Comparison of ENCODE assay signal across 8 cellular contexts in the genomic region with DNA sequence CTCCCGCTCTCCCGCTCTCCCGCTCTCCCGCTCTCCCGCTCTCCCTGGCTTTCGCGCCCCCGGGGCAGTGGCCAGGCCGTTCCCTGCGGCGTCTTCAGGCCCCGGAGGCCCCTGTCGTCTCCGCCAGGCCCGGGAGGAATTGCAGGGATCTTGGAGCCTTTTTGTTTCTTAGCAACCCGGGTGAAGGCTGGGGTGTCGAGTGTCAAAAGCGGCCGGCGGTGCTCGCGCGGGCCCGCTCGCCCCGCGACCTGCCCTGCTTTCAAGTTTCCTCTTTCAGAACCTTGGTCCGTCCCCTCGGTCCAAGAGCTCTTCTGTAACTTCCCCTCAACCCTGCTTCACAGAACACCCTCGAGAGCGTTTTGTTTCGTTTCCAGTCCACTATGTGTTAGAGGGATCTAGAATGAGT. TPM values are rescaled to one million over a fixed set of nuclear protein-coding genes. Genes with fewer than 3 reads are reported as not detected.
DNase-seq lines count a peak whose midpoint lies in the region; ATAC-seq and TF ChIP-seq lines count a peak whose summit lies in the region.

No MANE protein-coding gene starts in this region.

- H3K9me3 Mint-ChIP-seq in activated T-cell treated with anti-CD3 and anti-CD28 coated beads, Interleukin-2, amount 50 U/mL, for 24 hours: no peaks in the 10 kb centered on the region

- H3K9me3 ChIP-seq in esophagus squamous epithelium (no peaks in the 10 kb centered on the region), mucosa of stomach (ENCODE audit: control insufficient read depth, low read length) (no peaks in the 10 kb centered on the region)

- H3K9ac ChIP-seq in mucosa of stomach (ENCODE audit: low read length): peak overlapping the region; percentile 88

- H3K27me3 ChIP-seq in esophagus squamous epithelium: no peaks in the 10 kb centered on the region
- H3K27me3 ChIP-seq in mucosa of stomach (ENCODE audit: control insufficient read depth, insufficient read depth, low read length): no peaks in the 10 kb centered on the region

- intact Hi-C loops in esophagus squamous epithelium (cut with DNase I): loop anchor here (5.0 to 10.0 kb wide), 2 partner anchors 76 to 148 kb away; partner anchors contain the start of genes RNF125 and TRAPPC8

- H3K4me1 ChIP-seq in esophagus squamous epithelium: peaks cover 5 to 56% (median 20%) of the 10 kb centered on the region in 3 donors
- H3K4me1 ChIP-seq in mucosa of stomach (ENCODE audit: control insufficient read depth, insufficient read depth, low read length): peaks cover 4% of the 10 kb centered on the region

- ATAC-seq in GM18873 (IDR thresholded peaks at IDR 0.05; ENCODE audit: low FRiP score, unreplicated experiment): peak; percentile 36
- peak; percentile 39 for ATAC-seq in HG03135 (IDR thresholded peaks at IDR 0.05; ENCODE audit: unreplicated experiment)

- H3K4me3 Mint-ChIP-seq in activated T-cell treated with anti-CD3 and anti-CD28 coated beads, Interleukin-2, amount 50 U/mL, for 24 hours: peak overlapping the region; percentile 99

- WGBS in esophagus squamous epithelium, 2 donors: 0 to 1% methylated on average over 2 to 30 of the region's 32 CpGs

- H3K36me3 ChIP-seq in esophagus squamous epithelium (peaks cover 0 to 16% (median 0%) of the 10 kb centered on the region in 3 donors), mucosa of stomach (ENCODE audit: control insufficient read depth, insufficient read depth, low read length) (no peaks in the 10 kb centered on the region)

- H3K27me3 Mint-ChIP-seq in activated T-cell treated with anti-CD3 and anti-CD28 coated beads, Interleukin-2, amount 50 U/mL, for 24 hours: no peaks in the 10 kb centered on the region

- H3K27ac ChIP-seq in esophagus squamous epithelium (peak overlapping the region; percentile 99 to 100 (median 100)), substantia nigra (ENCODE audit: low read depth, low read length, poor library complexity, severe bottlenecking) (peak overlapping the region; percentile 92)

- H3K36me3 Mint-ChIP-seq in activated T-cell treated with anti-CD3 and anti-CD28 coated beads, Interleukin-2, amount 50 U/mL, for 24 hours (ENCODE audit: low read depth): peaks cover 48% of the 10 kb centered on the region

- H3K4me1 Mint-ChIP-seq in activated T-cell treated with anti-CD3 and anti-CD28 coated beads, Interleukin-2, amount 50 U/mL, for 24 hours (ENCODE audit: low read depth): peaks cover 43% of the 10 kb centered on the region

- peak in 1 of 4 donors; percentile 15 for TF ChIP-seq POLR2A in esophagus squamous epithelium (IDR thresholded peaks at IDR 0.05)

- H3K27ac Mint-ChIP-seq in activated T-cell treated with anti-CD3 and anti-CD28 coated beads, Interleukin-2, amount 50 U/mL, for 24 hours: peak overlapping the region; percentile 97

- DNase-seq in Ammon's horn (ENCODE audit: low spot score) (peak; percentile 66), NCI-H748 treated with DMSO at 0.1 percent for 48 hours (lab: John Stamatoyannopoulos, UW) (peak; percentile 27), esophagus squamous epithelium (lab: John Stamatoyannopoulos, UW) (peak; percentile 12), substantia nigra (lab: John Stamatoyannopoulos, UW) (peak in 40 of 49 donors; percentile 9 to 75 (median 46))
- DNase-seq in activated T-cell treated with anti-CD3 and anti-CD28 coated beads, Interleukin-2, amount 50 U/mL, for 24 hours: peak; percentile 67

- TF ChIP-seq CTCF in esophagus squamous epithelium (IDR thresholded peaks at IDR 0.05): no peak

- peak overlapping the region; percentile 75 to 96 (median 83) for H3K4me3 ChIP-seq in esophagus squamous epithelium
- peak overlapping the region; percentile 72 for H3K4me3 ChIP-seq in mucosa of stomach (ENCODE audit: low read length)

RNA-seq across cellular contexts. Expression of gene RNF138, which starts 1.4 kb away (rescaled TPM):
- 10 to 100 TPM; 13.2 to 28.6 (median 15.4) TPM for total RNA-seq in esophagus squamous epithelium

Comparison
In these comparisons a context has a peak if more than half of its experiments do, and no peak if none do; other contexts are left out.
1. Peak in every context shown above with its lines: DNase-seq, ATAC-seq, H3K4me3 ChIP-seq and H3K27ac ChIP-seq.
2. DNase-seq: peak in every context shown above with its lines; median percentile 67 in activated T-cell treated with anti-CD3 and anti-CD28 coated beads, Interleukin-2, amount 50 U/mL, for 24 hours; 66 in Ammon's horn; 46 in substantia nigra; 27 in NCI-H748 treated with DMSO at 0.1 percent for 48 hours; 12 in esophagus squamous epithelium.